19 cellular contexts compared by ENCODE assay signal in genomic region chr7:91463330-91463729, GRCh38.
DNase-seq lines count a peak whose midpoint lies in the region; ATAC-seq, FAIRE-seq and TF ChIP-seq lines count a peak whose summit lies in the region.
"Had no signal": no experiment of that assay in that cellular context is flagged by ENCODE, and none has a peak within 500 bp of the region (broad histone marks: within the 10 kb centered on the region; RNA-seq: fewer than 3 reads in every experiment).

No MANE protein-coding gene starts in this region.

- H3K9me3 Mint-ChIP-seq in chondrocyte (ENCODE audit: low read depth), result no peaks in the 10 kb centered on the region
- no peaks in the 10 kb centered on the region for H3K9me3 Mint-ChIP-seq in activated CD4-positive, alpha-beta T cell treated with anti-CD3 and anti-CD28 coated beads, Interleukin-2, amount 10 ng/mL, durations not matched to agents 7 days and 5 days
- H3K9me3 Mint-ChIP-seq: CD4-positive, alpha-beta T cell; GM23338 had no signal

- no peaks in the 10 kb centered on the region for H3K9me3 ChIP-seq in right cardiac atrium (ENCODE audit: control insufficient read depth, low read length)
- peaks cover 0 to 3% (median 0%) of the 10 kb centered on the region in 11 donors for H3K9me3 ChIP-seq in heart right ventricle
- H3K9me3 ChIP-seq in spleen, result peaks cover 0 to 3% (median 0%) of the 10 kb centered on the region in 8 donors
- no peaks in the 10 kb centered on the region for H3K9me3 ChIP-seq in ovary
- H3K9me3 ChIP-seq: A549, Caco-2 had no signal

- 90% methylated on average over 15 of the region's 15 CpGs for WGBS in right cardiac atrium
- WGBS in heart right ventricle, 2 donors, result 87 to 89% methylated on average over 15 of the region's 15 CpGs
- WGBS in spleen, 5 donors, result 87 to 94% (median 88%) methylated on average over 11 to 15 of the region's 15 CpGs
- WGBS in ovary, 3 donors, result 89 to 92% (median 91%) methylated on average over 15 of the region's 15 CpGs

- H3K4me1 ChIP-seq in right cardiac atrium (ENCODE audit: control insufficient read depth, insufficient read depth, low read length) (no peaks in the 10 kb centered on the region), heart right ventricle (peaks cover 0 to 4% (median 0%) of the 10 kb centered on the region in 9 donors), spleen (no peaks in the 10 kb centered on the region), ovary (ENCODE audit: insufficient read depth) (no peaks in the 10 kb centered on the region)
- H3K4me1 ChIP-seq: A549, Caco-2 had no signal

- POLR2A ChIA-PET in activated CD4-positive, alpha-beta T cell treated with anti-CD3 and anti-CD28 coated beads, Interleukin-2, amount 10 ng/mL, durations not matched to agents 7 days and 5 days (lab: Charles Lee), result no interaction called here

- H3K27ac ChIP-seq in right cardiac atrium (ENCODE audit: low read length) (no peak overlapping the region), heart right ventricle (no peak overlapping the region), spleen (no peak overlapping the region), ovary (no peak overlapping the region)
- H3K27ac ChIP-seq: 22Rv1, A549, C4-2B had no signal

- DNase-seq in right cardiac atrium (peak in 2 of 3 donors; percentile 25 to 45), heart right ventricle (no peak), chondrocyte (ENCODE audit: low spot score) (peak; percentile 79), spleen (peak; percentile 71), urothelium cell line (ENCODE audit: low spot score) (no peak), ovary (no peak)
- no peak for DNase-seq in activated CD4-positive, alpha-beta T cell treated with anti-CD3 and anti-CD28 coated beads, Interleukin-2, amount 10 ng/mL, durations not matched to agents 7 days and 5 days
- DNase-seq: AML-193; Caco-2; CD4-positive, alpha-beta T cell had no signal

- TF ChIP-seq CTCF in heart right ventricle (IDR thresholded peaks at IDR 0.05) (no peak), chondrocyte (IDR thresholded peaks at IDR 0.05) (no peak), spleen (IDR thresholded peaks at IDR 0.05 in 8 of 11, conservative IDR thresholded peaks at IDR 0.05 in 3 of 11) (no peak), ovary (IDR thresholded peaks at IDR 0.05) (no peak)

- FAIRE-seq in urothelium cell line (lab: Jason Lieb, UNC), result peak; percentile 5
- FAIRE-seq: A549, D721Med, G401.6, H54, HepG2 had no signal

- no peaks in the 10 kb centered on the region for H3K27me3 Mint-ChIP-seq in chondrocyte (ENCODE audit: low read depth)
- no peaks in the 10 kb centered on the region for H3K27me3 Mint-ChIP-seq in activated CD4-positive, alpha-beta T cell treated with anti-CD3 and anti-CD28 coated beads, Interleukin-2, amount 10 ng/mL, durations not matched to agents 7 days and 5 days
- H3K27me3 Mint-ChIP-seq: CD4-positive, alpha-beta T cell had no signal

- H3K27me3 ChIP-seq in right cardiac atrium (ENCODE audit: control insufficient read depth, insufficient read depth) (no peaks in the 10 kb centered on the region), heart right ventricle (no peaks in the 10 kb centered on the region), spleen (replicated peaks in 1 of 7) (no peaks in the 10 kb centered on the region), ovary (no peaks in the 10 kb centered on the region)

- CTCF ChIA-PET in activated CD4-positive, alpha-beta T cell treated with anti-CD3 and anti-CD28 coated beads, Interleukin-2, amount 10 ng/mL, durations not matched to agents 7 days and 5 days (lab: Charles Lee), result no interaction called here

- H3K4me1 Mint-ChIP-seq in chondrocyte (ENCODE audit: low read depth), result peaks cover 43% of the 10 kb centered on the region
- no peaks in the 10 kb centered on the region for H3K4me1 Mint-ChIP-seq in activated CD4-positive, alpha-beta T cell treated with anti-CD3 and anti-CD28 coated beads, Interleukin-2, amount 10 ng/mL, durations not matched to agents 7 days and 5 days
- H3K4me1 Mint-ChIP-seq: GM23338 had no signal

- H3K27ac Mint-ChIP-seq in chondrocyte (ENCODE audit: unreplicated experiment), result no peak overlapping the region
- no peak overlapping the region for H3K27ac Mint-ChIP-seq in activated CD4-positive, alpha-beta T cell treated with anti-CD3 and anti-CD28 coated beads, Interleukin-2, amount 10 ng/mL, durations not matched to agents 7 days and 5 days
- H3K27ac Mint-ChIP-seq: CD4-positive, alpha-beta T cell; GM23338 had no signal

- H3K4me3 Mint-ChIP-seq in chondrocyte (ENCODE audit: unreplicated experiment), result no peak overlapping the region
- H3K4me3 Mint-ChIP-seq in activated CD4-positive, alpha-beta T cell treated with anti-CD3 and anti-CD28 coated beads, Interleukin-2, amount 10 ng/mL, durations not matched to agents 7 days and 5 days, result no peak overlapping the region
- H3K4me3 Mint-ChIP-seq: CD4-positive, alpha-beta T cell; GM23338 had no signal

- no peaks in the 10 kb centered on the region for H3K36me3 Mint-ChIP-seq in chondrocyte (ENCODE audit: low read depth)
- no peaks in the 10 kb centered on the region for H3K36me3 Mint-ChIP-seq in activated CD4-positive, alpha-beta T cell treated with anti-CD3 and anti-CD28 coated beads, Interleukin-2, amount 10 ng/mL, durations not matched to agents 7 days and 5 days (ENCODE audit: low read depth)

- ATAC-seq in right cardiac atrium (no peak), heart right ventricle (no peak), HG03039 (IDR thresholded peaks at IDR 0.05; ENCODE audit: unreplicated experiment) (no peak)
- ATAC-seq: A549, GM23338, HepG2 had no signal

- no peaks in the 10 kb centered on the region for H3K36me3 ChIP-seq in heart right ventricle
- H3K36me3 ChIP-seq in spleen, result no peaks in the 10 kb centered on the region
- H3K36me3 ChIP-seq in ovary, result no peaks in the 10 kb centered on the region

- intact Hi-C loops in right cardiac atrium (cut with DNase I) (no loop called here), heart right ventricle (cut with DNase I) (loop anchor here in 1 of 10 donors (5.0 kb wide), 1 partner anchor 164 kb away; no protein-coding TSS in a partner anchor), spleen (cut with DNase I; ENCODE audit: low total_unique reads) (no loop called here), ovary (cut with DNase I) (no loop called here)

- H3K4me3 ChIP-seq in right cardiac atrium (ENCODE audit: low read length), result no peak overlapping the region
- H3K4me3 ChIP-seq in heart right ventricle, result no peak overlapping the region
- no peak overlapping the region for H3K4me3 ChIP-seq in spleen
- H3K4me3 ChIP-seq in ovary, result no peak overlapping the region
- H3K4me3 ChIP-seq: A549, GM23338 had no signal

- TF ChIP-seq EP300 in ovary (IDR thresholded peaks at IDR 0.05), result no peak

- TF ChIP-seq POLR2A in spleen (IDR thresholded peaks at IDR 0.05) (no peak), ovary (IDR thresholded peaks at IDR 0.05) (no peak)

Comparison
In these comparisons a context has a peak if more than half of its experiments do, and no peak if none do; other contexts are left out.
1. DNase-seq: peak in right cardiac atrium (2 of 3), chondrocyte (single experiment) and spleen (single experiment); none in heart right ventricle (0 of 2), urothelium cell line (single experiment), ovary (0 of 5) and activated CD4-positive, alpha-beta T cell treated with anti-CD3 and anti-CD28 coated beads, Interleukin-2, amount 10 ng/mL, durations not matched to agents 7 days and 5 days (single experiment).